In genomic region chr6:169233832-169234231, GRCh38 we compare ENCODE assay signal across 21 cellular contexts. TPM values are rescaled to one million over a fixed set of nuclear protein-coding genes. Genes with fewer than 3 reads are reported as not detected.
DNase-seq lines count a peak whose midpoint lies in the region; ATAC-seq and TF ChIP-seq lines count a peak whose summit lies in the region.
"Had no signal": no experiment of that assay in that cellular context is flagged by ENCODE, and none has a peak within 500 bp of the region (broad histone marks: within the 10 kb centered on the region; RNA-seq: fewer than 3 reads in every experiment).

No MANE protein-coding gene starts in this region.

- DNase-seq in Caco-2 (no peak), HFFc6 (no peak), glutamatergic neuron (no peak), osteocyte (ENCODE audit: extremely low spot score, unreplicated experiment) (no peak), WTC11 (ENCODE audit: low spot score) (no peak), UCSD-AML1 (lab: John Stamatoyannopoulos, UW; ENCODE audit: unreplicated experiment) (no peak)
- DNase-seq in CD8-positive, alpha-beta memory T cell, result no peak
- DNase-seq: CD4-positive, alpha-beta memory T cell; DMS79; IMR-90; Kasumi-1; MG63; NCI-H1092; NCI-H1436 treated with DMSO at 0.1 percent for 48 hours; NCI-H2029; NCI-H526; PC-9; SIG-M5 had no signal

- BruUV-seq in Caco-2 (replicated peaks; lab: Mats Ljungman, UMichigan), result no TSS peak

- H3K4me3 Mint-ChIP-seq in Caco-2 (ENCODE audit: unreplicated experiment) (peak overlapping the region; percentile 18), HFFc6 (no peak overlapping the region), glutamatergic neuron (ENCODE audit: unreplicated experiment) (peak overlapping the region; percentile 57), osteocyte (ENCODE audit: unreplicated experiment) (no peak overlapping the region), WTC11 (no peak overlapping the region)
- H3K4me3 Mint-ChIP-seq in CD8-positive, alpha-beta memory T cell, result no peak overlapping the region

- CTCF ChIA-PET in Caco-2 (lab: Charles Lee), result no interaction called here
- CTCF ChIA-PET in WTC11 (lab: Charles Lee), result no interaction called here
- CTCF ChIA-PET in CD8-positive, alpha-beta memory T cell (lab: Charles Lee), result no interaction called here

- H3K9me3 Mint-ChIP-seq in Caco-2 (ENCODE audit: unreplicated experiment) (peaks cover 31% of the 10 kb centered on the region), HFFc6 (peaks cover 12% of the 10 kb centered on the region), glutamatergic neuron (ENCODE audit: unreplicated experiment) (peaks cover 10% of the 10 kb centered on the region), osteocyte (ENCODE audit: unreplicated experiment) (no peaks in the 10 kb centered on the region), WTC11 (peaks cover 15% of the 10 kb centered on the region)
- peaks cover 0 to 6% (median 4%) of the 10 kb centered on the region in 5 donors for H3K9me3 Mint-ChIP-seq in CD8-positive, alpha-beta memory T cell

- intact Hi-C loops in Caco-2 (cut with micrococcal nuclease; ENCODE audit: unreplicated experiment), result no loop called here

- no peaks in the 10 kb centered on the region for H3K4me1 Mint-ChIP-seq in Caco-2 (ENCODE audit: low read depth, unreplicated experiment)
- H3K4me1 Mint-ChIP-seq in HFFc6 (ENCODE audit: low read depth), result no peaks in the 10 kb centered on the region
- no peaks in the 10 kb centered on the region for H3K4me1 Mint-ChIP-seq in glutamatergic neuron (ENCODE audit: low read depth, unreplicated experiment)
- H3K4me1 Mint-ChIP-seq in osteocyte (ENCODE audit: unreplicated experiment), result no peaks in the 10 kb centered on the region
- H3K4me1 Mint-ChIP-seq in WTC11, result no peaks in the 10 kb centered on the region
- H3K4me1 Mint-ChIP-seq in CD8-positive, alpha-beta memory T cell, result no peaks in the 10 kb centered on the region

- POLR2A ChIA-PET in Caco-2 (lab: Charles Lee) (no interaction called here), WTC11 (lab: Charles Lee) (no interaction called here)
- POLR2A ChIA-PET in CD8-positive, alpha-beta memory T cell (lab: Charles Lee), result no interaction called here

- no peak overlapping the region for H3K4me3 ChIP-seq in Caco-2 (ENCODE audit: low read depth, low read length)
- H3K4me3 ChIP-seq in CD8-positive, alpha-beta memory T cell (ENCODE audit: low read length), result no peak overlapping the region
- H3K4me3 ChIP-seq: BLaER1, MG63, PC-9 had no signal

- ATAC-seq in WTC11 (no peak), HG02870 (IDR thresholded peaks at IDR 0.05; ENCODE audit: unreplicated experiment) (no peak)

- H3K27me3 ChIP-seq in Caco-2 (replicated peaks; ENCODE audit: control insufficient read depth, insufficient read depth, low read length), result no peaks in the 10 kb centered on the region
- H3K27me3 ChIP-seq in CD8-positive, alpha-beta memory T cell (ENCODE audit: insufficient read depth, low read length, poor library complexity, severe bottlenecking), result no peaks in the 10 kb centered on the region
- H3K27me3 ChIP-seq: BLaER1, MG63 had no signal

- H3K4me1 ChIP-seq in Caco-2, result no peaks in the 10 kb centered on the region
- H3K4me1 ChIP-seq in CD8-positive, alpha-beta memory T cell (ENCODE audit: insufficient read depth, low read length), result no peaks in the 10 kb centered on the region
- H3K4me1 ChIP-seq: BLaER1 had no signal

- H3K9me3 ChIP-seq in Caco-2, result 0 out of 2 replicates have a peak, but pooled peaks cover 4% of the 10 kb centered on the region
- no peaks in the 10 kb centered on the region for H3K9me3 ChIP-seq in CD8-positive, alpha-beta memory T cell (ENCODE audit: low read length)
- H3K9me3 ChIP-seq: MG63 had no signal

- H3K27ac Mint-ChIP-seq in Caco-2 (ENCODE audit: unreplicated experiment) (no peak overlapping the region), HFFc6 (peak overlapping the region; percentile 51), glutamatergic neuron (ENCODE audit: unreplicated experiment) (no peak overlapping the region), osteocyte (ENCODE audit: unreplicated experiment) (peak overlapping the region; percentile 35), WTC11 (no peak overlapping the region)
- H3K27ac Mint-ChIP-seq in CD8-positive, alpha-beta memory T cell, result peak overlapping the region in 3 of 8 donors; percentile 15 to 36 (median 35)
- H3K27ac Mint-ChIP-seq: CD4-positive, alpha-beta memory T cell had no signal

- TF ChIP-seq CTCF in Caco-2 (IDR thresholded peaks at IDR 0.05; ENCODE audit: insufficient read depth in 1 of 2, low read depth in 1 of 2, low read length in 1 of 2, severe bottlenecking in 1 of 2, unreplicated experiment in 1 of 2) (no peak), HFFc6 (IDR thresholded peaks at IDR 0.05) (no peak), glutamatergic neuron (IDR thresholded peaks at IDR 0.05; ENCODE audit: partially characterized antibody, unreplicated experiment) (no peak), osteocyte (IDR thresholded peaks at IDR 0.05) (no peak), WTC11 (IDR thresholded peaks at IDR 0.05) (no peak)

- H3K36me3 Mint-ChIP-seq in Caco-2 (ENCODE audit: insufficient read depth, unreplicated experiment), result peaks cover 4% of the 10 kb centered on the region
- peaks cover 68% of the 10 kb centered on the region for H3K36me3 Mint-ChIP-seq in HFFc6 (ENCODE audit: low read depth)
- peaks cover 16% of the 10 kb centered on the region for H3K36me3 Mint-ChIP-seq in glutamatergic neuron (ENCODE audit: unreplicated experiment)
- peaks cover 71% of the 10 kb centered on the region for H3K36me3 Mint-ChIP-seq in osteocyte (ENCODE audit: unreplicated experiment)
- H3K36me3 Mint-ChIP-seq in WTC11, result peaks cover 48% of the 10 kb centered on the region
- H3K36me3 Mint-ChIP-seq in CD8-positive, alpha-beta memory T cell, result no peaks in the 10 kb centered on the region
- H3K36me3 Mint-ChIP-seq: CD4-positive, alpha-beta memory T cell had no signal

- no peak overlapping the region for H3K27ac ChIP-seq in CD8-positive, alpha-beta memory T cell (ENCODE audit: low read depth, low read length)
- H3K27ac ChIP-seq: BLaER1, PC-9, RWPE1 had no signal

- no peaks in the 10 kb centered on the region for H3K27me3 Mint-ChIP-seq in Caco-2 (ENCODE audit: insufficient read depth, unreplicated experiment)
- H3K27me3 Mint-ChIP-seq in HFFc6 (ENCODE audit: insufficient read depth), result peaks cover 20% of the 10 kb centered on the region
- H3K27me3 Mint-ChIP-seq in glutamatergic neuron (ENCODE audit: unreplicated experiment), result peaks cover 12% of the 10 kb centered on the region
- H3K27me3 Mint-ChIP-seq in osteocyte (ENCODE audit: unreplicated experiment), result no peaks in the 10 kb centered on the region
- H3K27me3 Mint-ChIP-seq in WTC11 (ENCODE audit: low read depth), result no peaks in the 10 kb centered on the region
- peaks cover 0 to 4% of the 10 kb centered on the region in 2 donors for H3K27me3 Mint-ChIP-seq in CD8-positive, alpha-beta memory T cell

- H3K36me3 ChIP-seq in Caco-2 (ENCODE audit: control insufficient read depth, insufficient read depth, low read length), result no peaks in the 10 kb centered on the region
- no peaks in the 10 kb centered on the region for H3K36me3 ChIP-seq in CD8-positive, alpha-beta memory T cell (ENCODE audit: insufficient read depth, low read length)
- H3K36me3 ChIP-seq: BLaER1 had no signal

TF ChIP-seq in WTC11, 78 proteins besides CTCF, POLR2A, EP300 and RAD21:
- TF ChIP-seq HMGA2 (CRISPR knock-in tag; IDR thresholded peaks at IDR 0.05) (no peak), NR1H2 (CRISPR knock-in tag; IDR thresholded peaks at IDR 0.05) (no peak)

RNA-seq across cellular contexts. Expression of gene THBS2, which starts 19.8 kb away (rescaled TPM):
- total RNA-seq in Caco-2 (2022) (0.07 TPM in 1 of 2 replicates, not detected in the other), glutamatergic neuron (ENCODE audit: unreplicated experiment) (3.1 TPM), osteocyte (650 and 687 TPM in 2 replicates), WTC11 (2021) (33.5 to 40.3 TPM (median 35.8 TPM) in 3 replicates)
- 100 to 1,000 TPM; 156 to 254 (median 218) TPM for total RNA-seq in HFFc6 (2021; fragmentation: NEBNext Ultra II Directional; extraction: Animal tissue kit (Norgen Biotek cat#: 25700))
- total RNA-seq in CD8-positive, alpha-beta memory T cell, result not detected
- polyA plus RNA-seq in CD8-positive, alpha-beta memory T cell, result 0.03 TPM
- total RNA-seq: CD4-positive, alpha-beta memory T cell; PC-9 had no signal

Comparison
In these comparisons a context has a peak if more than half of its experiments do, and no peak if none do; other contexts are left out.
1. H3K27ac Mint-ChIP-seq: peak in HFFc6 (single experiment) and osteocyte (single experiment); none in Caco-2 (single experiment), glutamatergic neuron (single experiment) and WTC11 (single experiment).
2. H3K4me3 Mint-ChIP-seq: peak in Caco-2 (single experiment) and glutamatergic neuron (single experiment); none in HFFc6 (single experiment), osteocyte (single experiment), WTC11 (single experiment) and CD8-positive, alpha-beta memory T cell (0 of 7).